Comparison of ENCODE assay signal across 11 cellular contexts in genomic region chr1:203684077-203684476, GRCh38.
"Had no signal": no experiment of that assay in that cellular context is flagged by ENCODE, and none has a peak within 500 bp of the region (broad histone marks: within the 10 kb centered on the region; RNA-seq: fewer than 3 reads in every experiment).

No MANE protein-coding gene starts in this region.

- H3K27ac Mint-ChIP-seq: activated naive CD4-positive, alpha-beta T cell treated with anti-CD3 and anti-CD28 coated beads for 36 hours had no signal

- H3K4me3 ChIP-seq: cardiac muscle cell, prostate gland had no signal

- H3K9me3 ChIP-seq: prostate gland had no signal

- H3K9me3 Mint-ChIP-seq: activated naive CD4-positive, alpha-beta T cell treated with anti-CD3 and anti-CD28 coated beads for 36 hours had no signal

- ATAC-seq: activated CD8-positive, alpha-beta memory T cell treated with anti-CD3 and anti-CD28 coated beads, Interleukin-2, amount 10 ng/mL, durations not matched to agents 7 days and 5 days; sciatic nerve had no signal

- H3K4me3 Mint-ChIP-seq: activated CD8-positive, alpha-beta memory T cell treated with anti-CD3 and anti-CD28 coated beads, Interleukin-2, amount 10 ng/mL, durations not matched to agents 7 days and 5 days; activated naive CD4-positive, alpha-beta T cell treated with anti-CD3 and anti-CD28 coated beads for 36 hours had no signal

- H3K4me1 ChIP-seq: prostate gland had no signal

- H3K36me3 ChIP-seq: prostate gland had no signal

- DNase-seq: activated CD8-positive, alpha-beta memory T cell treated with anti-CD3 and anti-CD28 coated beads, Interleukin-2, amount 10 ng/mL, durations not matched to agents 7 days and 5 days; activated naive CD4-positive, alpha-beta T cell treated with anti-CD3 and anti-CD28 coated beads for 36 hours; hippocampal formation; SHP77 treated with DMSO at 0.1 percent for 48 hours; stimulated activated naive CD4-positive, alpha-beta T cell treated with Interleukin-2 at 50 U/mL for 16 hours; T1000; trophoblast cell had no signal

- H3K27ac ChIP-seq: cardiac muscle cell, epithelial cell of prostate, prostate gland had no signal

- H3K27me3 Mint-ChIP-seq: activated CD8-positive, alpha-beta memory T cell treated with anti-CD3 and anti-CD28 coated beads, Interleukin-2, amount 10 ng/mL, durations not matched to agents 7 days and 5 days had no signal
